In the genomic region with DNA sequence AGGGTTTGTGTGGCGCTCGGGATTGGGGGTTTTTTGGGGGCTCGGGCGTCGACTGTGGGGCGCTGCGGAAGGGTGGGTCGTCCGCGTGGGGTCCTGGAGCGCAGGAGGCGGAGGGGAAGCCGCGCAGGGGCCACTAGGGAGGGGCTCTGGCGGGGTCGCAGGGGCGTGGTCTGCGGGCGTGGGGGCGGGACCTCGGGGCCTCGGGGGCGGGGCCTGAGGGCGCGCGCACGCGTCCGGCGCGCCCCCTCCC, we compare ENCODE assay signal across 8 cellular contexts. TPM values are rescaled to one million over a fixed set of nuclear protein-coding genes. Genes with fewer than 3 reads are reported as not detected.
DNase-seq lines count a peak whose midpoint lies in the region; TF ChIP-seq lines count a peak whose summit lies in the region.
"Not testable (repeated sequence)": the region's sequence is repeated elsewhere in the genome, so short reads cannot be mapped to it uniquely, and the experiment has no call there.

Gene EPN2, plus strand, starts transcription at position 228 of the 250 bp plus-strand sequence. CDS start 45,754 bp downstream, outside the sequence.

- intact Hi-C loops in activated T-helper 1 cell treated with anti-CD3 and anti-CD28 coated beads, Interleukin-12 subunit alpha, Interleukin-12 subunit beta, Interleukin-2, Interleukin-4 antibody, amounts not matched to agents 30 ng/mL and 10 ng/mL and 1 ng/mL, durations not matched to agents 14 hours and 24 hours and 36 hours (cut with micrococcal nuclease) = not testable (repeated sequence)

- not testable (repeated sequence) for H3K9me3 Mint-ChIP-seq in activated T-helper 1 cell treated with anti-CD3 and anti-CD28 coated beads, Interleukin-12 subunit alpha, Interleukin-12 subunit beta, Interleukin-2, Interleukin-4 antibody, amounts not matched to agents 30 ng/mL and 10 ng/mL and 1 ng/mL, durations not matched to agents 14 hours and 24 hours and 36 hours; neural progenitor cell

- TF ChIP-seq CTCF in AG04449 (IDR thresholded peaks at IDR 0.05; ENCODE audit: insufficient read depth, low read length, missing control alignments); GM20000 (IDR thresholded peaks at IDR 0.05; ENCODE audit: extremely low read depth, missing control alignments); RWPE1 (conservative IDR thresholded peaks at IDR 0.05; ENCODE audit: low read depth); neural progenitor cell (IDR thresholded peaks at IDR 0.05): not testable (repeated sequence)

- H3K4me1 Mint-ChIP-seq in activated T-helper 1 cell treated with anti-CD3 and anti-CD28 coated beads, Interleukin-12 subunit alpha, Interleukin-12 subunit beta, Interleukin-2, Interleukin-4 antibody, amounts not matched to agents 30 ng/mL and 10 ng/mL and 1 ng/mL, durations not matched to agents 14 hours and 24 hours and 36 hours (ENCODE audit: low read depth) = not testable (repeated sequence)
- peaks cover 12% of the 10 kb centered on the region for H3K4me1 Mint-ChIP-seq in neural progenitor cell

- H3K9me3 ChIP-seq in neural progenitor cell (ENCODE audit: low read depth) = not testable (repeated sequence)

- DNase-seq in AG04449 (ENCODE audit: low read depth, low spot score); activated T-helper 1 cell treated with anti-CD3 and anti-CD28 coated beads, Interleukin-12 subunit alpha, Interleukin-12 subunit beta, Interleukin-2, Interleukin-4 antibody, amounts not matched to agents 30 ng/mL and 10 ng/mL and 1 ng/mL, durations not matched to agents 14 hours and 24 hours and 36 hours (ENCODE audit: low spot score): not testable (repeated sequence)
- peak; percentile 86 for DNase-seq in GM20000 (ENCODE audit: low spot score)
- peak; percentile 56 for DNase-seq in RWPE1 (ENCODE audit: low spot score)
- DNase-seq in ecto neural progenitor cell (ENCODE audit: low spot score) = peak; percentile 88
- DNase-seq in neural progenitor cell (ENCODE audit: low spot score) = peak; percentile 77
- peak; percentile 22 for DNase-seq in stimulated activated CD8-positive, alpha-beta memory T cell treated with anti-CD3 and anti-CD28 coated beads, Interleukin-12 subunit alpha, Interleukin-12 subunit beta, amount 100 ng/mL, for 1 hour (ENCODE audit: low read depth)

- H3K4me2 ChIP-seq in neural progenitor cell = peak within 1 kb of the TSS; percentile 91

- H3K9ac ChIP-seq in neural progenitor cell = peak within 1 kb of the TSS; percentile 61

- POLR2A ChIA-PET in AG04449 (lab: Yijun Ruan, JAX); RWPE1 (lab: Yijun Ruan, JAX; ENCODE audit: low non-redundant PET): not testable (repeated sequence)

- H3K79me2 ChIP-seq in neural progenitor cell (ENCODE audit: low read depth) = peaks cover 44% of the 10 kb centered on the region

- peaks cover 33% of the 10 kb centered on the region for H4K20me1 ChIP-seq in neural progenitor cell (ENCODE audit: low read depth)

- not testable (repeated sequence) for H3F3A ChIP-seq in neural progenitor cell (ENCODE audit: low read depth)

- H3K27me3 ChIP-seq in neural progenitor cell = not testable (repeated sequence)

- H3K36me3 Mint-ChIP-seq in activated T-helper 1 cell treated with anti-CD3 and anti-CD28 coated beads, Interleukin-12 subunit alpha, Interleukin-12 subunit beta, Interleukin-2, Interleukin-4 antibody, amounts not matched to agents 30 ng/mL and 10 ng/mL and 1 ng/mL, durations not matched to agents 14 hours and 24 hours and 36 hours (ENCODE audit: low read depth); neural progenitor cell: not testable (repeated sequence)

- not testable (repeated sequence) for H3K36me3 ChIP-seq in neural progenitor cell

- not testable (repeated sequence) for H3K4me1 ChIP-seq in neural progenitor cell

- H3K27me3 Mint-ChIP-seq in activated T-helper 1 cell treated with anti-CD3 and anti-CD28 coated beads, Interleukin-12 subunit alpha, Interleukin-12 subunit beta, Interleukin-2, Interleukin-4 antibody, amounts not matched to agents 30 ng/mL and 10 ng/mL and 1 ng/mL, durations not matched to agents 14 hours and 24 hours and 36 hours (ENCODE audit: insufficient read depth) = peaks cover 18% of the 10 kb centered on the region
- not testable (repeated sequence) for H3K27me3 Mint-ChIP-seq in neural progenitor cell (ENCODE audit: insufficient read depth, low read depth)

- peak within 1 kb of the TSS; percentile 91 for H2AFZ ChIP-seq in neural progenitor cell (replicated peaks)

- H3K4me3 ChIP-seq in AG04449 (ENCODE audit: low read depth, low read length) (peak within 1 kb of the TSS; percentile 92), iPS-11a (ENCODE audit: low read depth, low read length) (peak within 1 kb of the TSS; percentile 83), neural progenitor cell (peak within 1 kb of the TSS; percentile 94)

- peak within 1 kb of the TSS; percentile 34 for H3K27ac Mint-ChIP-seq in activated T-helper 1 cell treated with anti-CD3 and anti-CD28 coated beads, Interleukin-12 subunit alpha, Interleukin-12 subunit beta, Interleukin-2, Interleukin-4 antibody, amounts not matched to agents 30 ng/mL and 10 ng/mL and 1 ng/mL, durations not matched to agents 14 hours and 24 hours and 36 hours
- H3K27ac Mint-ChIP-seq in neural progenitor cell = peak within 1 kb of the TSS; percentile 66

- peak within 1 kb of the TSS; percentile 93 for H3K27ac ChIP-seq in RWPE1
- H3K27ac ChIP-seq in neural progenitor cell = not testable (repeated sequence)

- CTCF ChIA-PET in AG04449 (lab: Yijun Ruan, JAX); RWPE1 (lab: Yijun Ruan, JAX): not testable (repeated sequence)

- H3K4me3 Mint-ChIP-seq in activated T-helper 1 cell treated with anti-CD3 and anti-CD28 coated beads, Interleukin-12 subunit alpha, Interleukin-12 subunit beta, Interleukin-2, Interleukin-4 antibody, amounts not matched to agents 30 ng/mL and 10 ng/mL and 1 ng/mL, durations not matched to agents 14 hours and 24 hours and 36 hours = peak within 1 kb of the TSS; percentile 84
- peak within 1 kb of the TSS; percentile 96 for H3K4me3 Mint-ChIP-seq in neural progenitor cell

RNA-seq across cellular contexts. Expression of gene EPN2, which starts in this region (rescaled TPM):
- 7.0 and 9.3 TPM in 2 replicates for total RNA-seq in activated T-helper 1 cell treated with anti-CD3 and anti-CD28 coated beads, Interleukin-12 subunit alpha, Interleukin-12 subunit beta, Interleukin-2, Interleukin-4 antibody, amounts not matched to agents 30 ng/mL and 10 ng/mL and 1 ng/mL, durations not matched to agents 14 hours and 24 hours and 36 hours
- 30.5 and 36.2 TPM in 2 replicates for total RNA-seq in neural progenitor cell (ENCODE audit: low replicate concordance)
